Comparison of ENCODE assay signal across 8 cellular contexts in the genomic region with DNA sequence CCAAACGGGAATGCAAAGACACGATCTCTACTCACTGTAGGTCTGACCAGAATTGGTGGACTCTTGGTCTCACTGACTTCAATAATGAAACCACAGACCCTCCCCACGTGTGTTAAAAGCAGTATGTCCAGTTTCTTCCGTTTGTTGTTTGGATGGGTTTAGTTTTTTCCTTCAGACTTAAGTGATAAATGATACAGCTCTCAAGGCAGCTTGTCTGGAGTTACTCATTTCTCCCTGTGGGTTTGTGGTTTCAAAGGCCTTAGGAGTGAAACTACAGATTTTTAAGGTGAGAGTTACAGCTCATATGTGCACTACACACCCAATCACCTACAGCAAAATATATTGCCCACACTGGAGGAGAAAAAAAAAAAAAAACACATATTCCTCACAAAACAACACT.
DNase-seq lines count a peak whose midpoint lies in the region; ATAC-seq lines count a peak whose summit lies in the region.

No MANE protein-coding gene starts in this region.

- H3K4me1 Mint-ChIP-seq in activated CD4-positive, alpha-beta memory T cell treated with anti-CD3 and anti-CD28 coated beads, Interleukin-2, amount 10 ng/mL, durations not matched to agents 7 days and 5 days, result peaks cover 20% of the 10 kb centered on the region

- CTCF ChIA-PET in activated CD4-positive, alpha-beta memory T cell treated with anti-CD3 and anti-CD28 coated beads, Interleukin-2, amount 10 ng/mL, durations not matched to agents 7 days and 5 days (lab: Charles Lee), result no interaction called here

- POLR2A ChIA-PET in activated CD4-positive, alpha-beta memory T cell treated with anti-CD3 and anti-CD28 coated beads, Interleukin-2, amount 10 ng/mL, durations not matched to agents 7 days and 5 days (lab: Charles Lee), result interaction anchor here (1.1 kb wide), 1 partner anchor 252 kb away, joined by 3 read pairs; no protein-coding TSS in a partner anchor

- H3K27me3 Mint-ChIP-seq in activated CD4-positive, alpha-beta memory T cell treated with anti-CD3 and anti-CD28 coated beads, Interleukin-2, amount 10 ng/mL, durations not matched to agents 7 days and 5 days, result peaks cover 31% of the 10 kb centered on the region

- peaks cover 4% of the 10 kb centered on the region for H3K9me3 Mint-ChIP-seq in activated CD4-positive, alpha-beta memory T cell treated with anti-CD3 and anti-CD28 coated beads, Interleukin-2, amount 10 ng/mL, durations not matched to agents 7 days and 5 days

- peak overlapping the region; percentile 40 for H3K27ac Mint-ChIP-seq in activated CD4-positive, alpha-beta memory T cell treated with anti-CD3 and anti-CD28 coated beads, Interleukin-2, amount 10 ng/mL, durations not matched to agents 7 days and 5 days

- intact Hi-C loops in posterior vena cava (cut with DNase I), result no loop called here

- peaks cover 7% of the 10 kb centered on the region for H3K36me3 Mint-ChIP-seq in activated CD4-positive, alpha-beta memory T cell treated with anti-CD3 and anti-CD28 coated beads, Interleukin-2, amount 10 ng/mL, durations not matched to agents 7 days and 5 days (ENCODE audit: low read depth)

- DNase-seq in activated CD4-positive, alpha-beta T cell treated with anti-CD3 and anti-CD28 coated beads for 4 hours, result peak; percentile 3 to 14
- no peak for DNase-seq in activated CD4-positive, alpha-beta T cell treated with anti-CD3 and anti-CD28 coated beads, Interleukin-2, amount 50 U/mL, for 1 hour
- peak; percentile 17 for DNase-seq in activated CD4-positive, alpha-beta memory T cell treated with anti-CD3 and anti-CD28 coated beads, Interleukin-2, amount 10 ng/mL, durations not matched to agents 7 days and 5 days
- peak; percentile 73 for DNase-seq in renal cortical epithelial cell (ENCODE audit: low read depth)
- no peak for DNase-seq in posterior vena cava (ENCODE audit: low spot score)
- DNase-seq in AG08395 (ENCODE audit: low spot score), result no peak
- no peak for DNase-seq in 8988T

- ATAC-seq in HG03025 (IDR thresholded peaks at IDR 0.05; ENCODE audit: low FRiP score, unreplicated experiment), result peak; percentile 69

- peak overlapping the region; percentile 59 for H3K4me3 Mint-ChIP-seq in activated CD4-positive, alpha-beta memory T cell treated with anti-CD3 and anti-CD28 coated beads, Interleukin-2, amount 10 ng/mL, durations not matched to agents 7 days and 5 days

Comparison
In these comparisons a context has a peak if more than half of its experiments do, and no peak if none do; other contexts are left out.
1. DNase-seq: peak in activated CD4-positive, alpha-beta T cell treated with anti-CD3 and anti-CD28 coated beads for 4 hours (2 of 2), activated CD4-positive, alpha-beta memory T cell treated with anti-CD3 and anti-CD28 coated beads, Interleukin-2, amount 10 ng/mL, durations not matched to agents 7 days and 5 days (single experiment) and renal cortical epithelial cell (single experiment); none in activated CD4-positive, alpha-beta T cell treated with anti-CD3 and anti-CD28 coated beads, Interleukin-2, amount 50 U/mL, for 1 hour (single experiment), posterior vena cava (single experiment), AG08395 (single experiment) and 8988T (single experiment).